In genomic region chr7:899806-900205, GRCh38 we compare ENCODE assay signal across 26 cellular contexts.
"Had no signal": no experiment of that assay in that cellular context is flagged by ENCODE, and none has a peak within 500 bp of the region (broad histone marks: within the 10 kb centered on the region; RNA-seq: fewer than 3 reads in every experiment).

No MANE protein-coding gene starts in this region.

- H3K9me3 Mint-ChIP-seq: nephron; neural progenitor cell; stimulated activated effector memory CD8-positive, alpha-beta T cell treated with anti-CD3 and anti-CD28 coated beads, Interleukin-12 subunit alpha, Interleukin-12 subunit beta, amount 100 ng/mL, for 72 hours had no signal

- H3K4me1 Mint-ChIP-seq: naive thymus-derived CD4-positive, alpha-beta T cell; nephron had no signal

- H3K9me3 ChIP-seq: esophagus muscularis mucosa, prostate gland, right atrium auricular region, sigmoid colon, thoracic aorta, vagina had no signal

- H3K4me3 ChIP-seq: coronary artery, esophagus muscularis mucosa, lung, neural progenitor cell, prostate gland, right atrium auricular region, sigmoid colon, thoracic aorta, vagina had no signal

- H3K4me3 Mint-ChIP-seq: naive thymus-derived CD4-positive, alpha-beta T cell; nephron; neural progenitor cell; stimulated activated effector memory CD8-positive, alpha-beta T cell treated with anti-CD3 and anti-CD28 coated beads, Interleukin-12 subunit alpha, Interleukin-12 subunit beta, amount 100 ng/mL, for 72 hours had no signal

- H3K4me2 ChIP-seq: neural progenitor cell had no signal

- H2AFZ ChIP-seq: neural progenitor cell had no signal

- H3K27me3 Mint-ChIP-seq: naive thymus-derived CD4-positive, alpha-beta T cell had no signal

- H3K27ac ChIP-seq: coronary artery, esophagus muscularis mucosa, neural progenitor cell, prostate gland, right atrium auricular region, thoracic aorta, vagina had no signal

- H3K36me3 ChIP-seq: neural progenitor cell had no signal

- H3K27me3 ChIP-seq: esophagus muscularis mucosa, right atrium auricular region, sigmoid colon, vagina had no signal

- DNase-seq: dermis blood vessel endothelial cell; effector memory CD4-positive, alpha-beta T cell; foreskin melanocyte; glutamatergic neuron; hypothalamus; left ventricle myocardium superior; mesendoderm; midbrain; naive thymus-derived CD4-positive, alpha-beta T cell; nucleus accumbens; sigmoid colon; stimulated activated CD4-positive, alpha-beta T cell treated with anti-CD3 and anti-CD28 coated beads, Interleukin-2, amount 100 ng/mL, for 24 hours; stimulated activated CD4-positive, alpha-beta T cell treated with anti-CD3 and anti-CD28 coated beads, Interleukin-4, amount 100 ng/mL, for 24 hours; stimulated activated naive CD8-positive, alpha-beta T cell treated with anti-CD3 and anti-CD28 coated beads, Interleukin-15, Interleukin-2, amounts not matched to agents 100 U/mL and 50 U/mL, for 24 hours had no signal

- H3K4me1 ChIP-seq: prostate gland had no signal

- H3K9ac ChIP-seq: neural progenitor cell had no signal

- ATAC-seq: left ventricle myocardium superior; naive thymus-derived CD4-positive, alpha-beta T cell; stimulated activated effector memory CD8-positive, alpha-beta T cell treated with anti-CD3 and anti-CD28 coated beads, Interleukin-12 subunit alpha, Interleukin-12 subunit beta, amount 100 ng/mL, for 72 hours; stimulated activated naive CD8-positive, alpha-beta T cell treated with anti-CD3 and anti-CD28 coated beads, Interleukin-15, Interleukin-2, amounts not matched to agents 100 U/mL and 50 U/mL, for 24 hours had no signal

- H3K27ac Mint-ChIP-seq: naive thymus-derived CD4-positive, alpha-beta T cell; nephron; neural progenitor cell; stimulated activated effector memory CD8-positive, alpha-beta T cell treated with anti-CD3 and anti-CD28 coated beads, Interleukin-12 subunit alpha, Interleukin-12 subunit beta, amount 100 ng/mL, for 72 hours had no signal

- FAIRE-seq: endothelial cell of umbilical vein, keratinocyte had no signal
